In the genomic region with DNA sequence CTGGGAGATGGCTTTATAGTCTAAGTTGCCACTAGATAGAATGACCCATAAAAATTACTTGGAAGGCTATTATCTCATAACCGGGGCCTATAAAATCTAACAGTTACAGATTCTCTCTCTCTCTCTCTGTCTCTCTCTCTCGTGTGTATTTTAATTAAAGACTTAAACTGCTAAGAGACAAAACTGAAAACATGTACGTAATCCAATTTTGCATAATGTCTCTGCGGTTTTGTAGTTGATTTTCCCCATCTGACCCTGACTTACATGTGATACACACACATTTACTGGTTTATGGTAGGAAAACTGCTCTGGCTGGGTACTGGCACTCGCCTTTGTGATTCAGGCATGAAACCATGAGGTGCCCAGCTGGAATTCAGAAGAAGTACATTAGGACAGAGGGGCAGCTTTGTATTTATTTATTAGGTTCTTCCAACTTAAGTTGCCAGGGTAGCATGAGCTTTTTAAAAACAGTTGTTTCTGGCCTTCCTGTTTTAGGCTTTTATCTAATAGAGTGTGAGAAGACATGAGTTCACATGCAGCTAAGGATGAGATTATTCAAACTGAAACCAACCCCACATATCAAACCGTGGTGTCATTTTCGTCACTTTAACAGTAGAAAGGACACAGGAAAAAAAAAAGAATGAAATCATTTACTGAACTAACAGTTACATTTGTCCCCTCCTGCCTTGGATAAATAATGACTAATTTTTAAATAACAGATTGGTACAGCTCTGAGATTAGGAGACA, we compare ENCODE assay signal across 1 cellular context.
TF ChIP-seq lines count a peak whose summit lies in the region.

No MANE protein-coding gene starts in this region.

TF ChIP-seq in HEK293, 187 proteins besides CTCF, POLR2A, EP300 and RAD21 (continued from another document and continues in another):
- TF ChIP-seq, protein P1, sequence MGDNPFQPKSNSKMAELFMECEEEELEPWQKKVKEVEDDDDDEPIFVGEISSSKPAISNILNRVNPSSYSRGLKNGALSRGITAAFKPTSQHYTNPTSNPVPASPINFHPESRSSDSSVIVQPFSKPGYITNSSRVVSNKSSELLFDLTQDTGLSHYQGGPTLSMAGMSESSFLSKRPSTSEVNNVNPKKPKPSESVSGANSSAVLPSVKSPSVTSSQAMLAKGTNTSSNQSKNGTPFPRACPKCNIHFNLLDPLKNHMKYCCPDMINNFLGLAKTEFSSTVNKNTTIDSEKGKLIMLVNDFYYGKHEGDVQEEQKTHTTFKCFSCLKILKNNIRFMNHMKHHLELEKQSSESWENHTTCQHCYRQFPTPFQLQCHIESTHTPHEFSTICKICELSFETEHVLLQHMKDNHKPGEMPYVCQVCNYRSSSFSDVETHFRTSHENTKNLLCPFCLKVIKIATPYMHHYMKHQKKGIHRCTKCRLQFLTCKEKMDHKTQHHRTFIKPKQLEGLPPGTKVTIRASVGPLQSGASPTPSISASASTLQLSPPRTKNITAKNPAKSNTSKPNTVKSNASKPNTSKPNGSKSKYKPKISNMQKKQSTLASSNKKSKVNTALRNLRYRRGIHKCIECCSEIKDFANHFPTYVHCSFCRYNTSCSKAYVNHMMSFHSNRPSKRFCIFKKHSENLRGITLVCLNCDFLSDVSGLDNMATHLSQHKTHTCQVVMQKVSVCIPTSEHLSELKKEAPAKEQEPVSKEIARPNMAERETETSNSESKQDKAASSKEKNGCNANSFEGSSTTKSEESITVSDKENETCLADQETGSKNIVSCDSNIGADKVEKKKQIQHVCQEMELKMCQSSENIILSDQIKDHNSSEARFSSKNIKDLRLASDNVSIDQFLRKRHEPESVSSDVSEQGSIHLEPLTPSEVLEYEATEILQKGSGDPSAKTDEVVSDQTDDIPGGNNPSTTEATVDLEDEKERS (tag by site-specific recombination; IDR thresholded peaks at IDR 0.05) = no peak
- TF ChIP-seq MYNN (tag by site-specific recombination; IDR thresholded peaks at IDR 0.05; ENCODE audit: borderline replicate concordance) (no peak), ZBTB48 (tag by site-specific recombination; IDR thresholded peaks at IDR 0.05) (no peak), MEIS1 (CRISPR knock-in tag; IDR thresholded peaks at IDR 0.05; ENCODE audit: borderline replicate concordance) (no peak), ZNF658 (tag by site-specific recombination; IDR thresholded peaks at IDR 0.05) (no peak), ZNF785 (tag by site-specific recombination; IDR thresholded peaks at IDR 0.05) (no peak), ZNF561 (tag by site-specific recombination; IDR thresholded peaks at IDR 0.05; ENCODE audit: borderline replicate concordance) (no peak), ZNF473 (tag by site-specific recombination; IDR thresholded peaks at IDR 0.05) (no peak), ZIC2 (tag by site-specific recombination; IDR thresholded peaks at IDR 0.05) (no peak), PRDM1 (tag by site-specific recombination; IDR thresholded peaks at IDR 0.05) (no peak), ZNF549 (tag by site-specific recombination; IDR thresholded peaks at IDR 0.05) (no peak), GLIS1 (tag by site-specific recombination; IDR thresholded peaks at IDR 0.05) (no peak), ZNF138 (tag by site-specific recombination; IDR thresholded peaks at IDR 0.05; ENCODE audit: borderline replicate concordance) (no peak), ZNF350 (tag by site-specific recombination; IDR thresholded peaks at IDR 0.05) (no peak), ZBTB17 (tag by site-specific recombination; IDR thresholded peaks at IDR 0.05) (peak; percentile 53; the same call in 1 of the 2 replicates), ZNF626 (tag by site-specific recombination; IDR thresholded peaks at IDR 0.05) (no peak), IKZF3 (tag by site-specific recombination; IDR thresholded peaks at IDR 0.05) (peak; percentile 35; the same call in 1 of the 2 replicates), ZNF664 (tag by site-specific recombination; IDR thresholded peaks at IDR 0.05) (no peak), ZNF266 (tag by site-specific recombination; IDR thresholded peaks at IDR 0.05; ENCODE audit: low read depth) (no peak), ZNF571 (tag by site-specific recombination; IDR thresholded peaks at IDR 0.05) (no peak), BCL11A (tag by site-specific recombination; IDR thresholded peaks at IDR 0.05; ENCODE audit: low read depth) (no peak), SCRT1 (tag by site-specific recombination; IDR thresholded peaks at IDR 0.05; ENCODE audit: borderline replicate concordance) (0 out of 2 replicates have a peak, but pooled peaks have one; percentile 21), ZBTB8A (tag by site-specific recombination; IDR thresholded peaks at IDR 0.05) (0 out of 2 replicates have a peak, but pooled peaks have one; percentile 41), SP3 (tag by site-specific recombination; IDR thresholded peaks at IDR 0.05) (no peak), ZNF174 (tag by site-specific recombination; IDR thresholded peaks at IDR 0.05) (no peak), GLIS2 (tag by site-specific recombination; IDR thresholded peaks at IDR 0.05) (no peak), ZNF16 (tag by site-specific recombination; IDR thresholded peaks at IDR 0.05; ENCODE audit: low read depth) (no peak), SCRT2 (tag by site-specific recombination; IDR thresholded peaks at IDR 0.05) (no peak), ZNF529 (tag by site-specific recombination; IDR thresholded peaks at IDR 0.05; ENCODE audit: insufficient replicate concordance) (no peak), ZFP37 (tag by site-specific recombination; IDR thresholded peaks at IDR 0.05) (no peak), ZNF792 (tag by site-specific recombination; IDR thresholded peaks at IDR 0.05) (no peak), ZNF830 (tag by site-specific recombination; IDR thresholded peaks at IDR 0.05; ENCODE audit: low read depth) (no peak), ZNF324 (tag by site-specific recombination; IDR thresholded peaks at IDR 0.05) (no peak), HOXA7 (CRISPR knock-in tag; IDR thresholded peaks at IDR 0.05; ENCODE audit: borderline replicate concordance) (no peak), ZNF133 (tag by site-specific recombination; IDR thresholded peaks at IDR 0.05) (no peak), ZSCAN30 (tag by site-specific recombination; IDR thresholded peaks at IDR 0.05) (peak; percentile 62; the same call in 1 of the 2 replicates), REPIN1 (tag by site-specific recombination; IDR thresholded peaks at IDR 0.05; ENCODE audit: low read depth) (no peak)
- TF ChIP-seq, protein P2, sequence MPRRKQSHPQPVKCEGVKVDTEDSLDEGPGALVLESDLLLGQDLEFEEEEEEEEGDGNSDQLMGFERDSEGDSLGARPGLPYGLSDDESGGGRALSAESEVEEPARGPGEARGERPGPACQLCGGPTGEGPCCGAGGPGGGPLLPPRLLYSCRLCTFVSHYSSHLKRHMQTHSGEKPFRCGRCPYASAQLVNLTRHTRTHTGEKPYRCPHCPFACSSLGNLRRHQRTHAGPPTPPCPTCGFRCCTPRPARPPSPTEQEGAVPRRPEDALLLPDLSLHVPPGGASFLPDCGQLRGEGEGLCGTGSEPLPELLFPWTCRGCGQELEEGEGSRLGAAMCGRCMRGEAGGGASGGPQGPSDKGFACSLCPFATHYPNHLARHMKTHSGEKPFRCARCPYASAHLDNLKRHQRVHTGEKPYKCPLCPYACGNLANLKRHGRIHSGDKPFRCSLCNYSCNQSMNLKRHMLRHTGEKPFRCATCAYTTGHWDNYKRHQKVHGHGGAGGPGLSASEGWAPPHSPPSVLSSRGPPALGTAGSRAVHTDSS (tag by site-specific recombination; IDR thresholded peaks at IDR 0.05) = no peak
- TF ChIP-seq, protein P3, sequence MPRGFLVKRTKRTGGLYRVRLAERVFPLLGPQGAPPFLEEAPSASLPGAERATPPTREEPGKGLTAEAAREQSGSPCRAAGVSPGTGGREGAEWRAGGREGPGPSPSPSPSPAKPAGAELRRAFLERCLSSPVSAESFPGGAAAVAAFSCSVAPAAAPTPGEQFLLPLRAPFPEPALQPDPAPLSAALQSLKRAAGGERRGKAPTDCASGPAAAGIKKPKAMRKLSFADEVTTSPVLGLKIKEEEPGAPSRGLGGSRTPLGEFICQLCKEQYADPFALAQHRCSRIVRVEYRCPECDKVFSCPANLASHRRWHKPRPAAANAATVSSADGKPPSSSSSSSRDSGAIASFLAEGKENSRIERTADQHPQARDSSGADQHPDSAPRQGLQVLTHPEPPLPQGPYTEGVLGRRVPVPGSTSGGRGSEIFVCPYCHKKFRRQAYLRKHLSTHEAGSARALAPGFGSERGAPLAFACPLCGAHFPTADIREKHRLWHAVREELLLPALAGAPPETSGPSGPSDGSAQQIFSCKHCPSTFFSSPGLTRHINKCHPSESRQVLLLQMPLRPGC (tag by site-specific recombination; IDR thresholded peaks at IDR 0.05) = no peak
- TF ChIP-seq, protein P4, sequence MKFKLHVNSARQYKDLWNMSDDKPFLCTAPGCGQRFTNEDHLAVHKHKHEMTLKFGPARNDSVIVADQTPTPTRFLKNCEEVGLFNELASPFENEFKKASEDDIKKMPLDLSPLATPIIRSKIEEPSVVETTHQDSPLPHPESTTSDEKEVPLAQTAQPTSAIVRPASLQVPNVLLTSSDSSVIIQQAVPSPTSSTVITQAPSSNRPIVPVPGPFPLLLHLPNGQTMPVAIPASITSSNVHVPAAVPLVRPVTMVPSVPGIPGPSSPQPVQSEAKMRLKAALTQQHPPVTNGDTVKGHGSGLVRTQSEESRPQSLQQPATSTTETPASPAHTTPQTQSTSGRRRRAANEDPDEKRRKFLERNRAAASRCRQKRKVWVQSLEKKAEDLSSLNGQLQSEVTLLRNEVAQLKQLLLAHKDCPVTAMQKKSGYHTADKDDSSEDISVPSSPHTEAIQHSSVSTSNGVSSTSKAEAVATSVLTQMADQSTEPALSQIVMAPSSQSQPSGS (tag by site-specific recombination; IDR thresholded peaks at IDR 0.05; ENCODE audit: low read depth) = peak; percentile 67
- TF ChIP-seq, protein P5, sequence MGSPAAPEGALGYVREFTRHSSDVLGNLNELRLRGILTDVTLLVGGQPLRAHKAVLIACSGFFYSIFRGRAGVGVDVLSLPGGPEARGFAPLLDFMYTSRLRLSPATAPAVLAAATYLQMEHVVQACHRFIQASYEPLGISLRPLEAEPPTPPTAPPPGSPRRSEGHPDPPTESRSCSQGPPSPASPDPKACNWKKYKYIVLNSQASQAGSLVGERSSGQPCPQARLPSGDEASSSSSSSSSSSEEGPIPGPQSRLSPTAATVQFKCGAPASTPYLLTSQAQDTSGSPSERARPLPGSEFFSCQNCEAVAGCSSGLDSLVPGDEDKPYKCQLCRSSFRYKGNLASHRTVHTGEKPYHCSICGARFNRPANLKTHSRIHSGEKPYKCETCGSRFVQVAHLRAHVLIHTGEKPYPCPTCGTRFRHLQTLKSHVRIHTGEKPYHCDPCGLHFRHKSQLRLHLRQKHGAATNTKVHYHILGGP (tag by site-specific recombination; IDR thresholded peaks at IDR 0.05) = peak; percentile 87
- TF ChIP-seq, protein P6, sequence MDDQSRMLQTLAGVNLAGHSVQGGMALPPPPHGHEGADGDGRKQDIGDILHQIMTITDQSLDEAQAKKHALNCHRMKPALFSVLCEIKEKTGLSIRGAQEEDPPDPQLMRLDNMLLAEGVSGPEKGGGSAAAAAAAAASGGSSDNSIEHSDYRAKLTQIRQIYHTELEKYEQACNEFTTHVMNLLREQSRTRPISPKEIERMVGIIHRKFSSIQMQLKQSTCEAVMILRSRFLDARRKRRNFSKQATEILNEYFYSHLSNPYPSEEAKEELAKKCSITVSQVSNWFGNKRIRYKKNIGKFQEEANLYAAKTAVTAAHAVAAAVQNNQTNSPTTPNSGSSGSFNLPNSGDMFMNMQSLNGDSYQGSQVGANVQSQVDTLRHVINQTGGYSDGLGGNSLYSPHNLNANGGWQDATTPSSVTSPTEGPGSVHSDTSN (CRISPR knock-in tag; IDR thresholded peaks at IDR 0.05) = no peak
- TF ChIP-seq, protein P7, sequence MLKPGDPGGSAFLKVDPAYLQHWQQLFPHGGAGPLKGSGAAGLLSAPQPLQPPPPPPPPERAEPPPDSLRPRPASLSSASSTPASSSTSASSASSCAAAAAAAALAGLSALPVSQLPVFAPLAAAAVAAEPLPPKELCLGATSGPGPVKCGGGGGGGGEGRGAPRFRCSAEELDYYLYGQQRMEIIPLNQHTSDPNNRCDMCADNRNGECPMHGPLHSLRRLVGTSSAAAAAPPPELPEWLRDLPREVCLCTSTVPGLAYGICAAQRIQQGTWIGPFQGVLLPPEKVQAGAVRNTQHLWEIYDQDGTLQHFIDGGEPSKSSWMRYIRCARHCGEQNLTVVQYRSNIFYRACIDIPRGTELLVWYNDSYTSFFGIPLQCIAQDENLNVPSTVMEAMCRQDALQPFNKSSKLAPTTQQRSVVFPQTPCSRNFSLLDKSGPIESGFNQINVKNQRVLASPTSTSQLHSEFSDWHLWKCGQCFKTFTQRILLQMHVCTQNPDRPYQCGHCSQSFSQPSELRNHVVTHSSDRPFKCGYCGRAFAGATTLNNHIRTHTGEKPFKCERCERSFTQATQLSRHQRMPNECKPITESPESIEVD (tag by site-specific recombination; IDR thresholded peaks at IDR 0.05) = peak; percentile 97
- TF ChIP-seq, protein P8, sequence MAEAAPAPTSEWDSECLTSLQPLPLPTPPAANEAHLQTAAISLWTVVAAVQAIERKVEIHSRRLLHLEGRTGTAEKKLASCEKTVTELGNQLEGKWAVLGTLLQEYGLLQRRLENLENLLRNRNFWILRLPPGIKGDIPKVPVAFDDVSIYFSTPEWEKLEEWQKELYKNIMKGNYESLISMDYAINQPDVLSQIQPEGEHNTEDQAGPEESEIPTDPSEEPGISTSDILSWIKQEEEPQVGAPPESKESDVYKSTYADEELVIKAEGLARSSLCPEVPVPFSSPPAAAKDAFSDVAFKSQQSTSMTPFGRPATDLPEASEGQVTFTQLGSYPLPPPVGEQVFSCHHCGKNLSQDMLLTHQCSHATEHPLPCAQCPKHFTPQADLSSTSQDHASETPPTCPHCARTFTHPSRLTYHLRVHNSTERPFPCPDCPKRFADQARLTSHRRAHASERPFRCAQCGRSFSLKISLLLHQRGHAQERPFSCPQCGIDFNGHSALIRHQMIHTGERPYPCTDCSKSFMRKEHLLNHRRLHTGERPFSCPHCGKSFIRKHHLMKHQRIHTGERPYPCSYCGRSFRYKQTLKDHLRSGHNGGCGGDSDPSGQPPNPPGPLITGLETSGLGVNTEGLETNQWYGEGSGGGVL (tag by site-specific recombination; IDR thresholded peaks at IDR 0.05) = 0 out of 2 replicates have a peak, but pooled peaks have one; percentile 12
- TF ChIP-seq, protein P9, sequence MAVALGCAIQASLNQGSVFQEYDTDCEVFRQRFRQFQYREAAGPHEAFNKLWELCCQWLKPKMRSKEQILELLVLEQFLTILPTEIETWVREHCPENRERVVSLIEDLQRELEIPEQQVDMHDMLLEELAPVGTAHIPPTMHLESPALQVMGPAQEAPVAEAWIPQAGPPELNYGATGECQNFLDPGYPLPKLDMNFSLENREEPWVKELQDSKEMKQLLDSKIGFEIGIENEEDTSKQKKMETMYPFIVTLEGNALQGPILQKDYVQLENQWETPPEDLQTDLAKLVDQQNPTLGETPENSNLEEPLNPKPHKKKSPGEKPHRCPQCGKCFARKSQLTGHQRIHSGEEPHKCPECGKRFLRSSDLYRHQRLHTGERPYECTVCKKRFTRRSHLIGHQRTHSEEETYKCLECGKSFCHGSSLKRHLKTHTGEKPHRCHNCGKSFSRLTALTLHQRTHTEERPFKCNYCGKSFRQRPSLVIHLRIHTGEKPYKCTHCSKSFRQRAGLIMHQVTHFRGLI (tag by site-specific recombination; IDR thresholded peaks at IDR 0.05) = no peak
- TF ChIP-seq, protein P10, sequence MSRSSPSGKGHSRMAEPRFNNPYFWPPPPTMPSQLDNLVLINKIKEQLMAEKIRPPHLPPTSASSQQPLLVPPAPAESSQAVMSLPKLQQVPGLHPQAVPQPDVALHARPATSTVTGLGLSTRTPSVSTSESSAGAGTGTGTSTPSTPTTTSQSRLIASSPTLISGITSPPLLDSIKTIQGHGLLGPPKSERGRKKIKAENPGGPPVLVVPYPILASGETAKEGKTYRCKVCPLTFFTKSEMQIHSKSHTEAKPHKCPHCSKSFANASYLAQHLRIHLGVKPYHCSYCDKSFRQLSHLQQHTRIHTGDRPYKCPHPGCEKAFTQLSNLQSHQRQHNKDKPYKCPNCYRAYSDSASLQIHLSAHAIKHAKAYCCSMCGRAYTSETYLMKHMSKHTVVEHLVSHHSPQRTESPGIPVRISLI (tag by site-specific recombination; IDR thresholded peaks at IDR 0.05) = no peak
